Comparison of ENCODE assay signal across 23 cellular contexts in the genomic region with DNA sequence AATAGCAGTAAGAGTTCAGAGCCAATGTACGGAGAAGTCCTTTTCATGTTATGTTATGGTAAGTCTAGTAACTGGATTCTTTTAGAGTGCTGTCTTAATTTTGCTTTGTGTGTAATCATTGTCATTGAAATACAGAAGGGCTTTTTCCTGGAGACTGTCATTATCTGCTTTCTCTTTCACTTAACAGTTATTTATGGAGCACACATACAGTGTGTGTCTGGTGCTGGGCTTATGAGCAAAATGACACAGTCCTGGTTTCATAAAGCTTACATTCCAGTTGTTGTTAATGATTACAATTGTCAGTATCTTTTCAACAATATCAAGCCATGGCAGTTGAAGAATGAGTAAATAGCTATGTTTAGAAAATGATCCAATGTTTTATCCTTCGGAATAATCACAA.
DNase-seq lines count a peak whose midpoint lies in the region; ATAC-seq and TF ChIP-seq lines count a peak whose summit lies in the region.
"Had no signal": no experiment of that assay in that cellular context is flagged by ENCODE, and none has a peak within 500 bp of the region (broad histone marks: within the 10 kb centered on the region; RNA-seq: fewer than 3 reads in every experiment).

No MANE protein-coding gene starts in this region.

- peak overlapping the region; percentile 7 for H2AFZ ChIP-seq in osteoblast (ENCODE audit: low read length)
- H2AFZ ChIP-seq: GM23248 had no signal

- TF ChIP-seq CTCF in left ventricle myocardium inferior (IDR thresholded peaks at IDR 0.05; ENCODE audit: borderline replicate concordance), result no peak
- no peak for TF ChIP-seq CTCF in osteoblast (IDR thresholded peaks at IDR 0.05; ENCODE audit: extremely low read depth, low read depth, low read length)

- no peaks in the 10 kb centered on the region for H4K20me1 ChIP-seq in osteoblast (ENCODE audit: insufficient read depth, low read length)

- DNase-seq in Right ventricle myocardium superior (no peak), left ventricle myocardium inferior (no peak), NCI-H69 (lab: John Stamatoyannopoulos, UW) (peak; percentile 22), osteoblast (ENCODE audit: insufficient read length, low spot score, missing footprints) (no peak), activated T-cell treated with anti-CD3 and anti-CD28 coated beads for 4 hours (no peak)
- no peak for DNase-seq in NK-92 treated with Interleukin-12 subunit alpha and Interleukin-12 subunit beta, amount 100 ng/mL, for 24 hours (lab: John Stamatoyannopoulos, UW)
- DNase-seq: activated naive CD4-positive, alpha-beta T cell treated with anti-CD3 and anti-CD28 coated beads, Interleukin-2, amount 50 U/mL, for 16 hours; activated T-cell treated with anti-CD3 and anti-CD28 coated beads, Interleukin-2, amount 50 U/mL, for 48 hours; aorta; dorsolateral prefrontal cortex; foreskin fibroblast; GM23248; kidney; naive thymus-derived CD8-positive, alpha-beta T cell; NCI-H2171; NCI-H82; right cardiac atrium; stimulated activated CD4-positive, alpha-beta T cell treated with anti-CD3 and anti-CD28 coated beads, Interleukin-15, amount 100 ng/mL, for 24 hours; substantia nigra; T-helper 9 cell had no signal

- intact Hi-C loops in Right ventricle myocardium superior (cut with DNase I), result no loop called here
- intact Hi-C loops in left ventricle myocardium inferior (cut with micrococcal nuclease), result no loop called here

- H3K9me3 ChIP-seq in left ventricle myocardium inferior (replicated peaks), result no peaks in the 10 kb centered on the region
- no peaks in the 10 kb centered on the region for H3K9me3 ChIP-seq in osteoblast (ENCODE audit: low read depth, low read length)

- no peaks in the 10 kb centered on the region for H3K79me2 ChIP-seq in osteoblast (ENCODE audit: insufficient read depth, low read length)

- H3K27ac ChIP-seq in left ventricle myocardium inferior (replicated peaks) (no peak overlapping the region), osteoblast (ENCODE audit: low read depth, low read length) (no peak overlapping the region)
- H3K27ac ChIP-seq: dorsolateral prefrontal cortex, GM23248, SK-N-MC had no signal

- H3K4me3 ChIP-seq in left ventricle myocardium inferior (no peak overlapping the region), osteoblast (ENCODE audit: insufficient read depth, low read length) (no peak overlapping the region)
- H3K4me3 ChIP-seq: dorsolateral prefrontal cortex, GM23248, SK-N-MC had no signal

- H3K4me1 ChIP-seq in left ventricle myocardium inferior, result peaks cover 8% of the 10 kb centered on the region
- no peaks in the 10 kb centered on the region for H3K4me1 ChIP-seq in osteoblast (ENCODE audit: insufficient read depth, low read length)

- H3K36me3 ChIP-seq in left ventricle myocardium inferior, result no peaks in the 10 kb centered on the region
- H3K36me3 ChIP-seq in osteoblast (ENCODE audit: insufficient read depth, low read length), result no peaks in the 10 kb centered on the region

- H3K4me2 ChIP-seq in osteoblast (ENCODE audit: insufficient read depth, low read length), result no peak overlapping the region

- ATAC-seq in Right ventricle myocardium superior (ENCODE audit: poor library complexity), result peak; percentile 46
- peak; percentile 51 for ATAC-seq in HG03039 (IDR thresholded peaks at IDR 0.05; ENCODE audit: unreplicated experiment)
- no peak for ATAC-seq in HG03378 (IDR thresholded peaks at IDR 0.05; ENCODE audit: unreplicated experiment)
- ATAC-seq: naive thymus-derived CD8-positive, alpha-beta T cell had no signal

- H3K27me3 ChIP-seq in left ventricle myocardium inferior (ENCODE audit: low read depth) (no peaks in the 10 kb centered on the region), osteoblast (ENCODE audit: insufficient read depth, low read length) (no peaks in the 10 kb centered on the region)
- H3K27me3 ChIP-seq: dorsolateral prefrontal cortex had no signal
